8 cellular contexts compared by ENCODE assay signal in genomic region chr1:15975805-15976680, GRCh38. TPM values are rescaled to one million over a fixed set of nuclear protein-coding genes. Genes with fewer than 3 reads are reported as not detected.
A peak's percentile ranks its signal among the peaks of the same experiment; 100 is the strongest.
DNase-seq lines count a peak whose midpoint lies in the region; ATAC-seq and TF ChIP-seq lines count a peak whose summit lies in the region.

TSS of gene ZBTB17 (minus strand) at chr1:15976101. CDS start at chr1:15948495, 27,606 bp downstream.

- peak within 1 kb of the TSS; percentile 97 for H3K27ac Mint-ChIP-seq in activated naive CD4-positive, alpha-beta T cell treated with anti-CD3 and anti-CD28 coated beads, Interleukin-2, amount 50 U/mL, for 24 hours

- H3K9me3 Mint-ChIP-seq in activated naive CD4-positive, alpha-beta T cell treated with anti-CD3 and anti-CD28 coated beads, Interleukin-2, amount 50 U/mL, for 24 hours: no peaks in the 10 kb centered on the region

- no peak for TF ChIP-seq EP300 in suprapubic skin (IDR thresholded peaks at IDR 0.05)

- peaks cover 23% of the 10 kb centered on the region for H3K4me1 ChIP-seq in suprapubic skin

- no peaks in the 10 kb centered on the region for H3K27me3 ChIP-seq in suprapubic skin

- peak within 1 kb of the TSS; percentile 91 for H3K4me3 Mint-ChIP-seq in activated naive CD4-positive, alpha-beta T cell treated with anti-CD3 and anti-CD28 coated beads, Interleukin-2, amount 50 U/mL, for 24 hours

- H3K36me3 Mint-ChIP-seq in activated naive CD4-positive, alpha-beta T cell treated with anti-CD3 and anti-CD28 coated beads, Interleukin-2, amount 50 U/mL, for 24 hours: peaks cover 14% of the 10 kb centered on the region

- H3K4me3 ChIP-seq in suprapubic skin: peak within 1 kb of the TSS; percentile 97

- peaks cover 17% of the 10 kb centered on the region for H3K36me3 ChIP-seq in suprapubic skin

- H3K4me1 Mint-ChIP-seq in activated naive CD4-positive, alpha-beta T cell treated with anti-CD3 and anti-CD28 coated beads, Interleukin-2, amount 50 U/mL, for 24 hours: peaks cover 42% of the 10 kb centered on the region

- no peaks in the 10 kb centered on the region for H3K9me3 ChIP-seq in suprapubic skin

- TF ChIP-seq CTCF in suprapubic skin (IDR thresholded peaks at IDR 0.05): no peak

- no peaks in the 10 kb centered on the region for H3K27me3 Mint-ChIP-seq in activated naive CD4-positive, alpha-beta T cell treated with anti-CD3 and anti-CD28 coated beads, Interleukin-2, amount 50 U/mL, for 24 hours

- peak in 1 of 2 donors; percentile 44 for TF ChIP-seq POLR2A in suprapubic skin (IDR thresholded peaks at IDR 0.05)

- H3K27ac ChIP-seq in suprapubic skin: peak within 1 kb of the TSS; percentile 75

- ATAC-seq in HG02588 (IDR thresholded peaks at IDR 0.05; ENCODE audit: unreplicated experiment) (peak; percentile 67), SK-N-SH treated with all-trans-retinoic acid at 6 μM for 48 hours (peak; percentile 98)

- DNase-seq in GM04504 (ENCODE audit: low read depth) (peak; percentile 80), NCI-H1092 treated with DMSO at 0.1 percent for 48 hours (lab: John Stamatoyannopoulos, UW) (peak; percentile 95), glomerular endothelial cell (ENCODE audit: extremely low read depth, low read depth, low spot score) (no peak), occipital lobe (lab: John Stamatoyannopoulos, UW) (peak; percentile 81), suprapubic skin (ENCODE audit: low spot score in 2 of 2) (peak; percentile 94 to 95)

- 28% methylated on average over 13 of the region's 47 CpGs for WGBS in suprapubic skin

TF ChIP-seq in SK-N-SH treated with all-trans-retinoic acid at 6 μM for 48 hours, 23 proteins besides CTCF, POLR2A, EP300 and RAD21:
- TF ChIP-seq CREB5 (CRISPR knock-in tag; IDR thresholded peaks at IDR 0.05; ENCODE audit: low read depth) (no peak), ZFP30 (CRISPR knock-in tag; IDR thresholded peaks at IDR 0.05) (no peak), TSHZ2 (CRISPR knock-in tag; IDR thresholded peaks at IDR 0.05) (no peak), ESRRG (CRISPR knock-in tag; IDR thresholded peaks at IDR 0.05) (no peak), ZC3H10 (CRISPR knock-in tag; IDR thresholded peaks at IDR 0.05) (no peak), TCF4 (CRISPR knock-in tag; IDR thresholded peaks at IDR 0.05; ENCODE audit: borderline replicate concordance) (no peak), PPARA (CRISPR knock-in tag; IDR thresholded peaks at IDR 0.05; ENCODE audit: borderline replicate concordance) (no peak), CSRNP3 (CRISPR knock-in tag; IDR thresholded peaks at IDR 0.05) (no peak), TOX (CRISPR knock-in tag; IDR thresholded peaks at IDR 0.05; ENCODE audit: borderline replicate concordance) (no peak), ZFP3 (CRISPR knock-in tag; IDR thresholded peaks at IDR 0.05) (no peak), ISL1 (CRISPR knock-in tag; IDR thresholded peaks at IDR 0.05) (no peak), POU6F1 (CRISPR knock-in tag; IDR thresholded peaks at IDR 0.05; ENCODE audit: borderline replicate concordance, low read depth) (no peak), ZNF8 (CRISPR knock-in tag; IDR thresholded peaks at IDR 0.05) (no peak), ZNF70 (CRISPR knock-in tag; IDR thresholded peaks at IDR 0.05) (no peak), GLIS3 (CRISPR knock-in tag; IDR thresholded peaks at IDR 0.05) (no peak), RARB (CRISPR knock-in tag; IDR thresholded peaks at IDR 0.05) (no peak), SNAI2 (CRISPR knock-in tag; IDR thresholded peaks at IDR 0.05) (no peak)

RNA-seq across cellular contexts. Expression of gene ZBTB17, which starts in this region (rescaled TPM):
- total RNA-seq in glomerular endothelial cell (27.6 and 35.6 TPM in 2 replicates), occipital lobe (38.8 TPM), suprapubic skin (10 to 100 TPM; 27.2 to 44.4 (median 34.1) TPM)
